Comparison of ENCODE assay signal across 8 cellular contexts in genomic region chr1:1435094-1435903, GRCh38. TPM values are rescaled to one million over a fixed set of nuclear protein-coding genes. Genes with fewer than 3 reads are reported as not detected.
DNase-seq lines count a peak whose midpoint lies in the region; ATAC-seq and TF ChIP-seq lines count a peak whose summit lies in the region.

Gene VWA1, plus strand, starts transcription at chr1:1435690. Its CDS starts 59 bp downstream, at chr1:1435749.

- peaks cover 9% of the 10 kb centered on the region for H3K4me1 ChIP-seq in foreskin keratinocyte

- peaks cover 11% of the 10 kb centered on the region for H3K4me1 Mint-ChIP-seq in activated naive CD4-positive, alpha-beta T cell treated with anti-CD3 and anti-CD28 coated beads for 36 hours (ENCODE audit: low read depth)
- H3K4me1 Mint-ChIP-seq in neural crest cell = peaks cover 21% of the 10 kb centered on the region
- peaks cover 26% of the 10 kb centered on the region for H3K4me1 Mint-ChIP-seq in stimulated activated naive CD8-positive, alpha-beta T cell treated with anti-CD3 and anti-CD28 coated beads, Interleukin-15, amount 100 ng/mL, for 72 hours

- no peaks in the 10 kb centered on the region for H3K36me3 Mint-ChIP-seq in activated naive CD4-positive, alpha-beta T cell treated with anti-CD3 and anti-CD28 coated beads for 36 hours (ENCODE audit: low read depth)
- H3K36me3 Mint-ChIP-seq in neural crest cell (ENCODE audit: low read depth) = no peaks in the 10 kb centered on the region

- intact Hi-C loops in activated naive CD4-positive, alpha-beta T cell treated with anti-CD3 and anti-CD28 coated beads for 36 hours (cut with micrococcal nuclease) = no loop called here

- H3K4me3 Mint-ChIP-seq in activated naive CD4-positive, alpha-beta T cell treated with anti-CD3 and anti-CD28 coated beads for 36 hours = peak within 1 kb of the TSS; percentile 60
- peak within 1 kb of the TSS; percentile 76 for H3K4me3 Mint-ChIP-seq in neural crest cell
- peak within 1 kb of the TSS; percentile 75 to 82 for H3K4me3 Mint-ChIP-seq in stimulated activated naive CD8-positive, alpha-beta T cell treated with anti-CD3 and anti-CD28 coated beads, Interleukin-15, amount 100 ng/mL, for 72 hours

- peak; percentile 57 for ATAC-seq in foreskin keratinocyte
- ATAC-seq in stimulated activated naive CD8-positive, alpha-beta T cell treated with anti-CD3 and anti-CD28 coated beads, Interleukin-15, amount 100 ng/mL, for 72 hours = peak; percentile 59

- peak; percentile 42 to 49 for DNase-seq in NCI-H2081 (lab: John Stamatoyannopoulos, UW)
- DNase-seq in NCI-H2081 treated with DMSO at 0.1 percent for 48 hours (lab: John Stamatoyannopoulos, UW) = no peak
- peak; percentile 15 for DNase-seq in NOMO-1 treated with dmso at 0.1 percent for 144 hours (lab: John Stamatoyannopoulos, UW; ENCODE audit: unreplicated experiment)
- peak; percentile 48 for DNase-seq in activated naive CD4-positive, alpha-beta T cell treated with anti-CD3 and anti-CD28 coated beads for 36 hours
- DNase-seq in foreskin keratinocyte = no peak
- peak; percentile 61 for DNase-seq in neural crest cell (ENCODE audit: low read depth, low spot score)
- peak; percentile 66 to 74 for DNase-seq in stimulated activated naive CD8-positive, alpha-beta T cell treated with anti-CD3 and anti-CD28 coated beads, Interleukin-15, amount 100 ng/mL, for 72 hours
- no peak for DNase-seq in HuH-7 (ENCODE audit: low spot score)

- no peaks in the 10 kb centered on the region for H3K27me3 ChIP-seq in foreskin keratinocyte

- CTCF ChIA-PET in activated naive CD4-positive, alpha-beta T cell treated with anti-CD3 and anti-CD28 coated beads for 36 hours (lab: Charles Lee) = no interaction called here

- no peak within 1 kb of the TSS for H3K27ac Mint-ChIP-seq in activated naive CD4-positive, alpha-beta T cell treated with anti-CD3 and anti-CD28 coated beads for 36 hours
- H3K27ac Mint-ChIP-seq in neural crest cell (ENCODE audit: unreplicated experiment) = no peak within 1 kb of the TSS
- no peak within 1 kb of the TSS for H3K27ac Mint-ChIP-seq in stimulated activated naive CD8-positive, alpha-beta T cell treated with anti-CD3 and anti-CD28 coated beads, Interleukin-15, amount 100 ng/mL, for 72 hours

- H3K9me3 Mint-ChIP-seq in activated naive CD4-positive, alpha-beta T cell treated with anti-CD3 and anti-CD28 coated beads for 36 hours = no peaks in the 10 kb centered on the region
- no peaks in the 10 kb centered on the region for H3K9me3 Mint-ChIP-seq in neural crest cell
- H3K9me3 Mint-ChIP-seq in stimulated activated naive CD8-positive, alpha-beta T cell treated with anti-CD3 and anti-CD28 coated beads, Interleukin-15, amount 100 ng/mL, for 72 hours = no peaks in the 10 kb centered on the region

- H3K27me3 Mint-ChIP-seq in activated naive CD4-positive, alpha-beta T cell treated with anti-CD3 and anti-CD28 coated beads for 36 hours (ENCODE audit: low read depth) = peaks cover 21% of the 10 kb centered on the region
- peaks cover 16% of the 10 kb centered on the region for H3K27me3 Mint-ChIP-seq in neural crest cell (ENCODE audit: low read depth)
- peaks cover 75% of the 10 kb centered on the region for H3K27me3 Mint-ChIP-seq in stimulated activated naive CD8-positive, alpha-beta T cell treated with anti-CD3 and anti-CD28 coated beads, Interleukin-15, amount 100 ng/mL, for 72 hours

- no peak within 1 kb of the TSS for H3K27ac ChIP-seq in foreskin keratinocyte

- TF ChIP-seq CTCF in foreskin keratinocyte (conservative IDR thresholded peaks at IDR 0.05) (no peak), neural crest cell (conservative IDR thresholded peaks at IDR 0.05) (peak; percentile 19)

RNA-seq across cellular contexts. Expression of gene VWA1, which starts in this region (rescaled TPM):
- under 1 TPM; 0.72 to 0.74 TPM for total RNA-seq in activated naive CD4-positive, alpha-beta T cell treated with anti-CD3 and anti-CD28 coated beads for 36 hours
- total RNA-seq in foreskin keratinocyte (15.0 and 17.5 TPM in 2 replicates), neural crest cell (8.9 and 9.6 TPM in 2 replicates)
- polyA plus RNA-seq in foreskin keratinocyte = 29.1 and 34.9 TPM in 2 replicates

Comparison
In these comparisons a context has a peak if more than half of its experiments do, and no peak if none do; other contexts are left out.
1. DNase-seq: peak in NCI-H2081 (2 of 2), NOMO-1 treated with dmso at 0.1 percent for 144 hours (single experiment), neural crest cell (single experiment) and stimulated activated naive CD8-positive, alpha-beta T cell treated with anti-CD3 and anti-CD28 coated beads, Interleukin-15, amount 100 ng/mL, for 72 hours (2 of 2); none in NCI-H2081 treated with DMSO at 0.1 percent for 48 hours (single experiment), foreskin keratinocyte (0 of 2) and HuH-7 (single experiment).
2. Peak in DNase-seq in activated naive CD4-positive, alpha-beta T cell treated with anti-CD3 and anti-CD28 coated beads for 36 hours; RNA of the gene not detected or under 1 TPM.
3. Peak in every context shown above with its lines, with median percentiles within 50 percentile points of each other: H3K4me3 Mint-ChIP-seq.